23 cellular contexts compared by ENCODE assay signal in genomic region chr4:151034829-151035228, GRCh38. TPM values are rescaled to one million over a fixed set of nuclear protein-coding genes. Genes with fewer than 3 reads are reported as not detected.
A peak's percentile ranks its signal among the peaks of the same experiment; 100 is the strongest.
DNase-seq lines count a peak whose midpoint lies in the region; ATAC-seq and TF ChIP-seq lines count a peak whose summit lies in the region.
"Had no signal": no experiment of that assay in that cellular context is flagged by ENCODE, and none has a peak within 500 bp of the region (broad histone marks: within the 10 kb centered on the region; RNA-seq: fewer than 3 reads in every experiment).

No MANE protein-coding gene starts in this region.

- no peaks in the 10 kb centered on the region for H3K27me3 ChIP-seq in PC-3 (ENCODE audit: low read length)
- H3K27me3 ChIP-seq: ascending aorta, ovary, SJCRH30 had no signal

- H3K4me1 Mint-ChIP-seq in nephron progenitor cell: peaks cover 5% of the 10 kb centered on the region

- no peaks in the 10 kb centered on the region for H3K9me3 ChIP-seq in PC-3 (ENCODE audit: low read length)
- H3K9me3 ChIP-seq: ascending aorta, ovary, SJCRH30 had no signal

- no peaks in the 10 kb centered on the region for H3K9me3 Mint-ChIP-seq in nephron progenitor cell
- H3K9me3 Mint-ChIP-seq: CD8-positive, alpha-beta memory T cell; central memory CD8-positive, alpha-beta T cell; mesothelial cell of epicardium; natural killer cell had no signal

- no peak overlapping the region for H3K9ac ChIP-seq in PC-3 (ENCODE audit: low read length)

- no peak overlapping the region for H3K4me3 ChIP-seq in PC-3 (ENCODE audit: low read length)
- H3K4me3 ChIP-seq: ascending aorta, dorsolateral prefrontal cortex, ovary, SJCRH30 had no signal

- H3K4me2 ChIP-seq in PC-3 (ENCODE audit: low read length): peak overlapping the region; percentile 71

- no peaks in the 10 kb centered on the region for H3K36me3 Mint-ChIP-seq in nephron progenitor cell (ENCODE audit: low read depth)
- H3K36me3 Mint-ChIP-seq: activated naive CD8-positive, alpha-beta T cell; mesothelial cell of epicardium; natural killer cell; stimulated activated naive B cell treated with anti-CD40 and anti-IgM and Interleukin-4, amounts not matched to agents 10 μg/mL and 1 μg/mL and 100 μg/mL, for 72 hours had no signal

- peak overlapping the region; percentile 53; the same call in 1 of the 2 replicates for H2AFZ ChIP-seq in PC-3 (ENCODE audit: low read length)

- no peaks in the 10 kb centered on the region for H3K9me2 ChIP-seq in PC-3 (replicated peaks; ENCODE audit: low read length)

- H3F3A ChIP-seq in PC-3 (ENCODE audit: low read length, unreplicated experiment): no peaks in the 10 kb centered on the region

- H3K36me3 ChIP-seq in PC-3 (ENCODE audit: low read depth, low read length): no peaks in the 10 kb centered on the region
- H3K36me3 ChIP-seq: ascending aorta, ovary, SJCRH30 had no signal

- DNase-seq in DMS79 treated with DMSO at 0.1 percent for 48 hours (lab: John Stamatoyannopoulos, UW) (peak; percentile 43), DMS79 (lab: John Stamatoyannopoulos, UW) (no peak), NCI-H2081 treated with DMSO at 0.1 percent for 48 hours (lab: John Stamatoyannopoulos, UW) (peak; percentile 24), PC-3 (no peak), nephron progenitor cell (no peak), NCI-H1694 treated with DMSO at 0.1 percent for 48 hours (lab: John Stamatoyannopoulos, UW) (no peak)
- no peak for DNase-seq in NK-92 treated with Interleukin-12 subunit alpha and Interleukin-12 subunit beta, amount 100 ng/mL, for 24 hours (lab: John Stamatoyannopoulos, UW)
- DNase-seq: activated CD4-positive, alpha-beta T cell treated with anti-CD3 and anti-CD28 coated beads, Interleukin-2, amount 50 U/mL, for 1 hour; CD8-positive, alpha-beta memory T cell; dorsolateral prefrontal cortex; IMR-90; natural killer cell; ovary; right cardiac atrium; stimulated activated CD4-positive, alpha-beta T cell treated with anti-CD3 and anti-CD28 coated beads, Interleukin-4, amount 100 ng/mL, for 24 hours; stimulated activated naive B cell treated with anti-CD40 and anti-IgM and Interleukin-4, amounts not matched to agents 10 μg/mL and 1 μg/mL and 100 μg/mL, for 72 hours; T-helper 1 cell had no signal

- peaks cover 17% of the 10 kb centered on the region for H3K4me1 ChIP-seq in PC-3 (ENCODE audit: insufficient read depth, low read length)
- H3K4me1 ChIP-seq: ascending aorta, SJCRH30 had no signal

- CTCF ChIA-PET in PC-3 (lab: Charles Lee): no interaction called here

- POLR2A ChIA-PET in PC-3 (lab: Charles Lee; ENCODE audit: unreplicated experiment): no interaction called here

- no peaks in the 10 kb centered on the region for H4K20me1 ChIP-seq in PC-3 (ENCODE audit: low read length)

- peaks cover 3% of the 10 kb centered on the region for H3K27me3 Mint-ChIP-seq in nephron progenitor cell (ENCODE audit: low read depth, poor library complexity)
- H3K27me3 Mint-ChIP-seq: activated naive CD8-positive, alpha-beta T cell had no signal

- H3K27ac Mint-ChIP-seq in nephron progenitor cell: peak overlapping the region; percentile 13
- H3K27ac Mint-ChIP-seq: activated naive CD8-positive, alpha-beta T cell; natural killer cell; stimulated activated naive B cell treated with anti-CD40 and anti-IgM and Interleukin-4, amounts not matched to agents 10 μg/mL and 1 μg/mL and 100 μg/mL, for 72 hours had no signal

- BruUV-seq in PC-3 (replicated peaks; lab: Mats Ljungman, UMichigan): no TSS peak

- no peaks in the 10 kb centered on the region for H3K79me2 ChIP-seq in PC-3 (ENCODE audit: low read length)

- intact Hi-C loops in PC-3 (cut with micrococcal nuclease): no loop called here

- peak overlapping the region; percentile 37; the same call in 1 of the 2 replicates for H3K27ac ChIP-seq in PC-3 (ENCODE audit: low read length)
- H3K27ac ChIP-seq: ascending aorta, dorsolateral prefrontal cortex, ovary, SJCRH30 had no signal

- H3K4me3 Mint-ChIP-seq in nephron progenitor cell: no peak overlapping the region
- H3K4me3 Mint-ChIP-seq: activated naive CD8-positive, alpha-beta T cell; central memory CD8-positive, alpha-beta T cell; natural killer cell had no signal

- TF ChIP-seq CTCF in PC-3 (conservative IDR thresholded peaks at IDR 0.05; ENCODE audit: low read depth, low read length) (no peak), nephron progenitor cell (IDR thresholded peaks at IDR 0.05) (no peak)

- ATAC-seq in PC-3 (no peak), HG02759 (IDR thresholded peaks at IDR 0.05; ENCODE audit: unreplicated experiment) (no peak)
- ATAC-seq: natural killer cell; right cardiac atrium; stimulated activated naive B cell treated with anti-CD40 and anti-IgM and Interleukin-4, amounts not matched to agents 10 μg/mL and 1 μg/mL and 100 μg/mL, for 72 hours had no signal

RNA-seq across cellular contexts. Expression of gene LRBA, which starts 19.7 kb away (rescaled TPM):
- total RNA-seq in PC-3 (2014; rRNA removed): 38.2 and 40.8 TPM in 2 replicates

Comparison
In these comparisons a context has a peak if more than half of its experiments do, and no peak if none do; other contexts are left out.
1. DNase-seq: peak in DMS79 treated with DMSO at 0.1 percent for 48 hours (single experiment) and NCI-H2081 treated with DMSO at 0.1 percent for 48 hours (single experiment); none in DMS79 (single experiment), PC-3 (single experiment), nephron progenitor cell (single experiment), NCI-H1694 treated with DMSO at 0.1 percent for 48 hours (single experiment) and NK-92 treated with Interleukin-12 subunit alpha and Interleukin-12 subunit beta, amount 100 ng/mL, for 24 hours (single experiment).